1 cellular context compared by ENCODE assay signal in the genomic region with DNA sequence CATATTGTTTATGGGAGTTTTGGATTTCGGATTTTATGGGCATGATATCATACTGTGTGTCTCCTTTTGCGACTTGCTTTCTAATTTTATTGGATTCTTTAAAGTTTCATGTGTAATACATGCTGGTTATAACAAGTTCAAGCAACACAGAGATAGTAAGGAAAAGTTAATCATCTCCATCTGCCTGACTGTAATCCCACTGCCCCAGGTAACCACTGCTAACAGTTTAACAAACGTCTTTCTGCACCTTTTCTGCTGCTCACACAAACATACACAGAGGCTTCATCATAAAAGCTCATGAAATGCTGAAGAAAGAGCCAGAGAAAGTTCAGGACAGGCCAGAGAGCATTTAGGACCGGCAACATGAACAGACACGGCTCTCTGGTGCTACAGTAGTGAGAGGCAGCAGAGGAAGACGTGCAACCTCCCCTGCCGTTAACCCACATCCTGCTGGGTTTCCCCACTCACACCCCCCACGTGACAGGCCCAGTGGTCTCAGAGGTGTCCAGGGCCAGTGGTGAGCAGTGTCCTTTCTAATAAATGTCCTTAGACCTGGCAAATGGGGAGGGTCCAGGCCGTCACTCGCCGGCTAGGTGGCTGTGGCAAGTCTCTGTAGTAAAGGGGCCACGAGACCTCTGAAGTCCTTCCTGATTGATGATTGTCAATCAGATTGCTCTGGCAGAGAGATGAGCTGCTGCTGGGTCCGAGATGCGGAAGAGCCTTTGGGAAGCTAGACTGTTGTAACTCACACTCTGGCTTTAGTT.
TF ChIP-seq lines count a peak whose summit lies in the region.

No MANE protein-coding gene starts in this region.

TF ChIP-seq in K562, 482 proteins besides CTCF, POLR2A, EP300 and RAD21 (continued from another document):
- TF ChIP-seq HMGXB4 (CRISPR knock-in tag; IDR thresholded peaks at IDR 0.05): no peak
- no peak for TF ChIP-seq RUNX1 (IDR thresholded peaks at IDR 0.05; ENCODE audit: low read depth)
- TF ChIP-seq, protein P1, sequence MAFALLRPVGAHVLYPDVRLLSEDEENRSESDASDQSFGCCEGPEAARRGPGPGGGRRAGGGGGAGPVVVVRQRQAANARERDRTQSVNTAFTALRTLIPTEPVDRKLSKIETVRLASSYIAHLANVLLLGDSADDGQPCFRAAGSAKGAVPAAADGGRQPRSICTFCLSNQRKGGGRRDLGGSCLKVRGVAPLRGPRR (CRISPR knock-in tag; IDR thresholded peaks at IDR 0.05): no peak
- TF ChIP-seq ZHX1 (conservative IDR thresholded peaks at IDR 0.05; ENCODE audit: low read length): no peak
- no peak for TF ChIP-seq PHF20 (IDR thresholded peaks at IDR 0.05; ENCODE audit: partially characterized antibody)
- peak; percentile 55; the same call in 1 of the 2 replicates for TF ChIP-seq ZBTB17 (CRISPR knock-in tag; IDR thresholded peaks at IDR 0.05)
- TF ChIP-seq USF2 (CRISPR knock-in tag; IDR thresholded peaks at IDR 0.05): peak; percentile 55
- TF ChIP-seq HMBOX1 (IDR thresholded peaks at IDR 0.05): 0 out of 2 replicates have a peak, but pooled peaks have one; percentile 38
- 0 out of 2 replicates have a peak, but pooled peaks have one; percentile 20 for TF ChIP-seq TCFL5 (CRISPR knock-in tag; conservative IDR thresholded peaks at IDR 0.05)
- TF ChIP-seq GABPA (tag; conservative IDR thresholded peaks at IDR 0.05; ENCODE audit: low read depth): peak; percentile 44; the same call in 1 of the 2 replicates
- TF ChIP-seq SRSF3 (IDR thresholded peaks at IDR 0.05; ENCODE audit: insufficient read depth, low read length): no peak
- TF ChIP-seq, protein P2, sequence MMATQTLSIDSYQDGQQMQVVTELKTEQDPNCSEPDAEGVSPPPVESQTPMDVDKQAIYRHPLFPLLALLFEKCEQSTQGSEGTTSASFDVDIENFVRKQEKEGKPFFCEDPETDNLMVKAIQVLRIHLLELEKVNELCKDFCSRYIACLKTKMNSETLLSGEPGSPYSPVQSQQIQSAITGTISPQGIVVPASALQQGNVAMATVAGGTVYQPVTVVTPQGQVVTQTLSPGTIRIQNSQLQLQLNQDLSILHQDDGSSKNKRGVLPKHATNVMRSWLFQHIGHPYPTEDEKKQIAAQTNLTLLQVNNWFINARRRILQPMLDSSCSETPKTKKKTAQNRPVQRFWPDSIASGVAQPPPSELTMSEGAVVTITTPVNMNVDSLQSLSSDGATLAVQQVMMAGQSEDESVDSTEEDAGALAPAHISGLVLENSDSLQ (IDR thresholded peaks at IDR 0.05): no peak
- TF ChIP-seq ZNF584 (CRISPR knock-in tag; IDR thresholded peaks at IDR 0.05; ENCODE audit: low read depth): peak; percentile 55; the same call in 1 of the 2 replicates
